In genomic region chr11:65356394-65356972, GRCh38 we compare ENCODE assay signal across 13 cellular contexts. TPM values are rescaled to one million over a fixed set of nuclear protein-coding genes. Genes with fewer than 3 reads are reported as not detected.
DNase-seq lines count a peak whose midpoint lies in the region; ATAC-seq and TF ChIP-seq lines count a peak whose summit lies in the region.
"Had no signal": no experiment of that assay in that cellular context is flagged by ENCODE, and none has a peak within 500 bp of the region (broad histone marks: within the 10 kb centered on the region; RNA-seq: fewer than 3 reads in every experiment).

No MANE protein-coding gene starts in this region.

- no peak for DNase-seq in stimulated activated naive CD8-positive, alpha-beta T cell treated with anti-CD3 and anti-CD28 coated beads, Interleukin-15, Interleukin-2, amounts not matched to agents 100 U/mL and 50 U/mL, for 24 hours
- DNase-seq in naive thymus-derived CD8-positive, alpha-beta T cell, result no peak
- DNase-seq in epidermal melanocyte (ENCODE audit: insufficient read length, low spot score), result no peak
- no peak for DNase-seq in sciatic nerve (ENCODE audit: low spot score)
- DNase-seq in NCI-H1105 (lab: John Stamatoyannopoulos, UW), result no peak
- DNase-seq in SW 1271 (lab: John Stamatoyannopoulos, UW), result no peak
- DNase-seq: activated gamma-delta T cell treated with Interleukin-2 at 50 U/mL for 16 hours; MG63; stimulated activated CD4-positive, alpha-beta T cell treated with anti-CD3 and anti-CD28 coated beads, Interleukin-4, amount 100 ng/mL, for 4 hours had no signal

- no peak for ATAC-seq in stimulated activated naive CD8-positive, alpha-beta T cell treated with anti-CD3 and anti-CD28 coated beads, Interleukin-15, Interleukin-2, amounts not matched to agents 100 U/mL and 50 U/mL, for 24 hours
- no peak for ATAC-seq in naive thymus-derived CD8-positive, alpha-beta T cell
- ATAC-seq in sciatic nerve, result no peak
- ATAC-seq: activated CD4-positive, CD25-positive, alpha-beta regulatory T cell treated with anti-CD3 and anti-CD28 coated beads, Interleukin-2, amount 50 U/mL, for 24 hours; SK-N-SH treated with all-trans-retinoic acid at 6 μM for 48 hours had no signal

- intact Hi-C loops in sciatic nerve (cut with DNase I), result no loop called here

- peaks cover 15% of the 10 kb centered on the region for H3K4me1 Mint-ChIP-seq in stimulated activated naive CD8-positive, alpha-beta T cell treated with anti-CD3 and anti-CD28 coated beads, Interleukin-15, Interleukin-2, amounts not matched to agents 100 ng/mL and 50 ng/mL, for 24 hours (ENCODE audit: low read depth)
- H3K4me1 Mint-ChIP-seq in brain, result peaks cover 49% of the 10 kb centered on the region
- H3K4me1 Mint-ChIP-seq in naive thymus-derived CD8-positive, alpha-beta T cell, result peaks cover 12 to 20% (median 17%) of the 10 kb centered on the region in 4 donors

- no peaks in the 10 kb centered on the region for H3K27me3 Mint-ChIP-seq in stimulated activated naive CD8-positive, alpha-beta T cell treated with anti-CD3 and anti-CD28 coated beads, Interleukin-15, Interleukin-2, amounts not matched to agents 100 ng/mL and 50 ng/mL, for 24 hours
- H3K27me3 Mint-ChIP-seq in brain, result no peaks in the 10 kb centered on the region
- no peaks in the 10 kb centered on the region for H3K27me3 Mint-ChIP-seq in naive thymus-derived CD8-positive, alpha-beta T cell

- POLR2A ChIA-PET in naive thymus-derived CD8-positive, alpha-beta T cell (lab: Charles Lee), result interaction anchor here (0.6 to 2.6 kb wide), 8 partner anchors 18 to 954 kb away, joined by 3 to 11 read pairs (median 4); partner anchors contain the start of gene MALAT1

- H3K9me3 Mint-ChIP-seq in stimulated activated naive CD8-positive, alpha-beta T cell treated with anti-CD3 and anti-CD28 coated beads, Interleukin-15, Interleukin-2, amounts not matched to agents 100 ng/mL and 50 ng/mL, for 24 hours, result no peaks in the 10 kb centered on the region
- peaks cover 0 to 7% (median 0%) of the 10 kb centered on the region in 5 experiments for H3K9me3 Mint-ChIP-seq in brain
- H3K9me3 Mint-ChIP-seq in naive thymus-derived CD8-positive, alpha-beta T cell, result no peaks in the 10 kb centered on the region

- H3K27ac Mint-ChIP-seq in stimulated activated naive CD8-positive, alpha-beta T cell treated with anti-CD3 and anti-CD28 coated beads, Interleukin-15, Interleukin-2, amounts not matched to agents 100 ng/mL and 50 ng/mL, for 24 hours, result no peak overlapping the region
- peak overlapping the region in 2 of 5 experiments; percentile 63 to 70 for H3K27ac Mint-ChIP-seq in brain
- H3K27ac Mint-ChIP-seq in naive thymus-derived CD8-positive, alpha-beta T cell, result peak overlapping the region in 2 of 10 donors; percentile 2 to 82

- TF ChIP-seq CTCF in brain (conservative IDR thresholded peaks at IDR 0.05), result no peak

- H3K36me3 Mint-ChIP-seq in stimulated activated naive CD8-positive, alpha-beta T cell treated with anti-CD3 and anti-CD28 coated beads, Interleukin-15, Interleukin-2, amounts not matched to agents 100 ng/mL and 50 ng/mL, for 24 hours (ENCODE audit: low read depth), result peaks cover 15% of the 10 kb centered on the region
- peaks cover 12% of the 10 kb centered on the region for H3K36me3 Mint-ChIP-seq in brain
- peaks cover 0 to 15% (median 4%) of the 10 kb centered on the region in 3 donors for H3K36me3 Mint-ChIP-seq in naive thymus-derived CD8-positive, alpha-beta T cell

- peak overlapping the region; percentile 65 for H3K4me3 Mint-ChIP-seq in stimulated activated naive CD8-positive, alpha-beta T cell treated with anti-CD3 and anti-CD28 coated beads, Interleukin-15, Interleukin-2, amounts not matched to agents 100 ng/mL and 50 ng/mL, for 24 hours
- peak overlapping the region; percentile 72 to 93 (median 78) for H3K4me3 Mint-ChIP-seq in brain
- peak overlapping the region in 9 of 10 donors; percentile 49 to 95 (median 73) for H3K4me3 Mint-ChIP-seq in naive thymus-derived CD8-positive, alpha-beta T cell

RNA-seq across cellular contexts. Expression of gene TIGD3, which starts 1.9 kb away (rescaled TPM):
- polyA plus RNA-seq in brain (ENCODE audit: insufficient read depth, low read depth, low replicate concordance), result 7.1 TPM
- 1 to 10 TPM; 1.5 to 1.9 TPM for total RNA-seq in naive thymus-derived CD8-positive, alpha-beta T cell
- polyA plus RNA-seq in naive thymus-derived CD8-positive, alpha-beta T cell, result under 1 TPM; 0.15 to 0.67 (median 0.21) TPM
- total RNA-seq in sciatic nerve, result not detected

RNA-seq across cellular contexts. Expression of gene DPF2, which starts 22.8 kb away (rescaled TPM):
- 75.7 TPM for polyA plus RNA-seq in brain (ENCODE audit: insufficient read depth, low read depth, low replicate concordance)
- total RNA-seq in naive thymus-derived CD8-positive, alpha-beta T cell, result 100 to 1,000 TPM in 1 of 2 experiments, 10 to 100 TPM in 1; 96.5 to 100 TPM
- polyA plus RNA-seq in naive thymus-derived CD8-positive, alpha-beta T cell, result 10 to 100 TPM; 48.3 to 64.9 (median 51.3) TPM
- 62.5 TPM for total RNA-seq in sciatic nerve

RNA-seq across cellular contexts. Expression of gene SLC25A45, which starts 26.0 kb away (rescaled TPM):
- polyA plus RNA-seq in brain (ENCODE audit: insufficient read depth, low read depth, low replicate concordance), result 4.0 TPM
- total RNA-seq in naive thymus-derived CD8-positive, alpha-beta T cell, result 10 to 100 TPM; 22.2 to 23.4 TPM
- 10 to 100 TPM; 10.8 to 19.2 (median 11.0) TPM for polyA plus RNA-seq in naive thymus-derived CD8-positive, alpha-beta T cell
- total RNA-seq in sciatic nerve, result 12.0 TPM

RNA-seq across cellular contexts. Expression of gene FRMD8, which starts 30.0 kb away (rescaled TPM):
- polyA plus RNA-seq in brain (ENCODE audit: insufficient read depth, low read depth, low replicate concordance), result 20.3 TPM
- total RNA-seq in naive thymus-derived CD8-positive, alpha-beta T cell, result 10 to 100 TPM; 48.6 to 55.0 TPM
- 10 to 100 TPM; 34.5 to 42.6 (median 35.4) TPM for polyA plus RNA-seq in naive thymus-derived CD8-positive, alpha-beta T cell
- 65.9 TPM for total RNA-seq in sciatic nerve

RNA-seq across cellular contexts. Expression of gene CDC42EP2, which starts 41.8 kb away (rescaled TPM):
- polyA plus RNA-seq in brain (ENCODE audit: insufficient read depth, low read depth, low replicate concordance), result 8.3 TPM
- 1 to 10 TPM in 1 of 2 experiments, not detected in 1; 1.4 TPM for total RNA-seq in naive thymus-derived CD8-positive, alpha-beta T cell
- polyA plus RNA-seq in naive thymus-derived CD8-positive, alpha-beta T cell, result not detected
- 34.7 TPM for total RNA-seq in sciatic nerve
